In genomic region chr7:5370454-5371353, GRCh38 we compare ENCODE assay signal across 9 cellular contexts.
"Had no signal": no experiment of that assay in that cellular context is flagged by ENCODE, and none has a peak within 500 bp of the region (broad histone marks: within the 10 kb centered on the region; RNA-seq: fewer than 3 reads in every experiment).

No MANE protein-coding gene starts in this region.

- H3K27ac ChIP-seq: prostate gland, skin epidermis, tibial nerve had no signal

- H3K9me3 ChIP-seq: ascending aorta, prostate gland, tibial nerve had no signal

- H3K4me1 ChIP-seq: prostate gland had no signal

- H3K27me3 ChIP-seq: ascending aorta, tibial nerve had no signal

- DNase-seq: activated CD4-positive, alpha-beta T cell treated with anti-CD3 and anti-CD28 coated beads, Interleukin-2, amount 50 U/mL, for 48 hours; activated gamma-delta T cell; effector CD8-positive, alpha-beta T cell; hypothalamus; right cardiac atrium had no signal

- ATAC-seq: right cardiac atrium had no signal

- H3K4me3 ChIP-seq: ascending aorta, prostate gland, skin epidermis, tibial nerve had no signal
